ENCODE assay signal across 2 cellular contexts in genomic region chr22:46824348-46824909, GRCh38.
TF ChIP-seq lines count a peak whose summit lies in the region.

No MANE protein-coding gene starts in this region.

TF ChIP-seq in SK-N-SH, 30 proteins besides CTCF, POLR2A, EP300 and RAD21 (continued from another document):
- no peak for TF ChIP-seq PBX3 (IDR thresholded peaks at IDR 0.05)
- TF ChIP-seq TCF12 (IDR thresholded peaks at IDR 0.05) = no peak
- TF ChIP-seq MAX (IDR thresholded peaks at IDR 0.05; ENCODE audit: low read depth) = no peak
- no peak for TF ChIP-seq USF1 (IDR thresholded peaks at IDR 0.05; ENCODE audit: borderline replicate concordance, low read depth)
- no peak for TF ChIP-seq TAF1 (IDR thresholded peaks at IDR 0.05; ENCODE audit: borderline replicate concordance, low read depth, low read length)
- no peak for TF ChIP-seq RFX5 (IDR thresholded peaks at IDR 0.05; ENCODE audit: low read length)
- no peak for TF ChIP-seq JUND (IDR thresholded peaks at IDR 0.05)
- TF ChIP-seq USF2 (IDR thresholded peaks at IDR 0.05; ENCODE audit: borderline replicate concordance, low read depth, low read length) = no peak

TF ChIP-seq in WTC11, 78 proteins besides CTCF, POLR2A, EP300 and RAD21 (continued from another document):
- TF ChIP-seq STAT6 (CRISPR knock-in tag; conservative IDR thresholded peaks at IDR 0.05; ENCODE audit: low read depth) = no peak
- TF ChIP-seq ZNF425 (CRISPR knock-in tag; conservative IDR thresholded peaks at IDR 0.05) = no peak
- TF ChIP-seq ZNF532 (CRISPR knock-in tag; IDR thresholded peaks at IDR 0.05; ENCODE audit: borderline replicate concordance) = no peak
- TF ChIP-seq RORB (CRISPR knock-in tag; IDR thresholded peaks at IDR 0.05) = no peak
- TF ChIP-seq ZNF416 (CRISPR knock-in tag; IDR thresholded peaks at IDR 0.05) = no peak
- no peak for TF ChIP-seq GRHL2 (CRISPR knock-in tag; IDR thresholded peaks at IDR 0.05; ENCODE audit: insufficient replicate concordance, severe bottlenecking)
- no peak for TF ChIP-seq USF1 (CRISPR knock-in tag; IDR thresholded peaks at IDR 0.05)
- no peak for TF ChIP-seq SOX15 (CRISPR knock-in tag; IDR thresholded peaks at IDR 0.05)
